ENCODE assay signal across 8 cellular contexts in genomic region chrX:153793291-153793690, GRCh38. TPM values are rescaled to one million over a fixed set of nuclear protein-coding genes. Genes with fewer than 3 reads are reported as not detected.
DNase-seq lines count a peak whose midpoint lies in the region; ATAC-seq, FAIRE-seq and TF ChIP-seq lines count a peak whose summit lies in the region.

No MANE protein-coding gene starts in this region.

- 4 to 46% (median 26%) methylated on average over 7 of the region's 7 CpGs for WGBS in heart left ventricle, 4 donors
- WGBS in right lobe of liver (ENCODE audit: insufficient coverage, low coverage, low lambda C conversion rate, missing lambda C conversion rate), result 6% methylated on average over 3 of the region's 7 CpGs

- peak overlapping the region; percentile 98 for H3K9ac ChIP-seq in astrocyte (ENCODE audit: low read length)

- no peaks in the 10 kb centered on the region for H3K27me3 Mint-ChIP-seq in astrocyte (ENCODE audit: low read depth, unreplicated experiment)

- H3K36me3 Mint-ChIP-seq in astrocyte (ENCODE audit: low read depth, unreplicated experiment), result no peaks in the 10 kb centered on the region

- no peaks in the 10 kb centered on the region for H3K9me3 Mint-ChIP-seq in astrocyte (ENCODE audit: unreplicated experiment)

- H3K27me3 ChIP-seq in heart left ventricle (peaks cover 0 to 4% (median 0%) of the 10 kb centered on the region in 9 donors), astrocyte (ENCODE audit: insufficient read depth, low read length) (no peaks in the 10 kb centered on the region), right lobe of liver (no peaks in the 10 kb centered on the region), uterus (no peaks in the 10 kb centered on the region)

- H4K20me1 ChIP-seq in astrocyte (ENCODE audit: insufficient read depth, low read length), result peaks cover 28% of the 10 kb centered on the region

- DNase-seq in heart left ventricle, result no peak
- DNase-seq in cardiac septum (ENCODE audit: low spot score), result no peak
- DNase-seq in astrocyte (ENCODE audit: low read depth), result no peak
- DNase-seq in right lobe of liver, result no peak
- DNase-seq in uterus, result no peak
- DNase-seq in NCI-H2171 (lab: John Stamatoyannopoulos, UW), result no peak
- DNase-seq in AG08396 (ENCODE audit: low spot score), result no peak

- peaks cover 69% of the 10 kb centered on the region for H3K79me2 ChIP-seq in astrocyte (ENCODE audit: insufficient read depth, low read length)

- peak overlapping the region; percentile 91 for H3K4me3 Mint-ChIP-seq in astrocyte (ENCODE audit: unreplicated experiment)

- peaks cover 5% of the 10 kb centered on the region for H3K4me1 Mint-ChIP-seq in astrocyte (ENCODE audit: low read depth, unreplicated experiment)

- H3K4me2 ChIP-seq in astrocyte (ENCODE audit: low read length), result peak overlapping the region; percentile 94

- H3K27ac ChIP-seq in heart left ventricle (peak overlapping the region; percentile 86 to 99 (median 96)), astrocyte (ENCODE audit: low read depth, low read length) (peak overlapping the region; percentile 97), right lobe of liver (peak overlapping the region; percentile 69 to 92 (median 89)), uterus (peak overlapping the region; percentile 89 to 95)

- H3K9me3 ChIP-seq in heart left ventricle (peaks cover 0 to 36% (median 0%) of the 10 kb centered on the region in 12 donors), astrocyte (ENCODE audit: insufficient read depth, low read depth, low read length) (no peaks in the 10 kb centered on the region), right lobe of liver (no peaks in the 10 kb centered on the region), uterus (no peaks in the 10 kb centered on the region)

- peak overlapping the region; percentile 53 for H3K27ac Mint-ChIP-seq in astrocyte (ENCODE audit: unreplicated experiment)

- ATAC-seq in heart left ventricle (peak in 1 of 4 donors; percentile 6), right lobe of liver (peak in 3 of 4 donors; percentile 3 to 28 (median 9)), GM18870 (IDR thresholded peaks at IDR 0.05; ENCODE audit: unreplicated experiment) (no peak)

- FAIRE-seq in astrocyte (lab: Jason Lieb, UNC), result peak; percentile 65

- TF ChIP-seq CTCF in heart left ventricle (IDR thresholded peaks at IDR 0.05) (no peak), astrocyte (IDR thresholded peaks at IDR 0.05; ENCODE audit: insufficient read depth, low read depth, low read length) (no peak), right lobe of liver (IDR thresholded peaks at IDR 0.05) (no peak), uterus (IDR thresholded peaks at IDR 0.05) (no peak)

- no peak overlapping the region for H2AFZ ChIP-seq in astrocyte (ENCODE audit: low read depth, low read length)

- H3K4me3 ChIP-seq in heart left ventricle, result peak overlapping the region; percentile 46 to 91 (median 74)
- peak overlapping the region; percentile 82 for H3K4me3 ChIP-seq in astrocyte (ENCODE audit: insufficient read depth, low read depth, low read length)
- peak overlapping the region; percentile 62 to 78 (median 62) for H3K4me3 ChIP-seq in right lobe of liver
- H3K4me3 ChIP-seq in uterus, result peak overlapping the region; percentile 57 to 74

- no peak for TF ChIP-seq POLR2A in heart left ventricle (IDR thresholded peaks at IDR 0.05)
- TF ChIP-seq POLR2A in right lobe of liver (IDR thresholded peaks at IDR 0.05), result peak; percentile 28
- no peak for TF ChIP-seq POLR2A in uterus (IDR thresholded peaks at IDR 0.05)

- peaks cover 0 to 37% (median 20%) of the 10 kb centered on the region in 12 donors for H3K4me1 ChIP-seq in heart left ventricle
- peaks cover 16% of the 10 kb centered on the region for H3K4me1 ChIP-seq in astrocyte (ENCODE audit: insufficient read depth, low read length)
- no peaks in the 10 kb centered on the region for H3K4me1 ChIP-seq in right lobe of liver
- H3K4me1 ChIP-seq in uterus, result peaks cover 0 to 9% of the 10 kb centered on the region in 2 donors

- H3K36me3 ChIP-seq in heart left ventricle (peaks cover 0 to 32% (median 21%) of the 10 kb centered on the region in 9 donors), astrocyte (ENCODE audit: insufficient read depth, low read length) (no peaks in the 10 kb centered on the region), right lobe of liver (no peaks in the 10 kb centered on the region), uterus (no peaks in the 10 kb centered on the region)

- intact Hi-C loops in heart left ventricle (cut with DNase I), result loop anchor here in 3 of 10 donors (5.0 to 10.0 kb wide), 2 partner anchors 132 to 134 kb away; partner anchors contain the start of gene ARHGAP4 (in 3 of the 3)
- intact Hi-C loops in cardiac septum (cut with DNase I), result no loop called here
- intact Hi-C loops in right lobe of liver (cut with DNase I), result no loop called here
- intact Hi-C loops in uterus (cut with DNase I; ENCODE audit: low total_unique reads), result no loop called here

RNA-seq across cellular contexts. Expression of gene IDH3G, which starts 0.9 kb away (rescaled TPM):
- total RNA-seq in heart left ventricle, result 100 to 1,000 TPM in 2 of 9 donors, 10 to 100 TPM in 7; 58.1 to 162 (median 71.2) TPM
- 10 to 100 TPM; 76.5 to 78.6 TPM for polyA plus RNA-seq in heart left ventricle
- 68.5 TPM for total RNA-seq in cardiac septum
- 40.0 and 41.9 TPM in 2 replicates for total RNA-seq in astrocyte
- 10 to 100 TPM; 19.4 to 70.1 (median 27.4) TPM for total RNA-seq in right lobe of liver
- total RNA-seq in uterus, result 10 to 100 TPM; 48.4 to 88.5 (median 67.2) TPM

RNA-seq across cellular contexts. Expression of gene SSR4, which starts 1.2 kb away (rescaled TPM):
- 100 to 1,000 TPM; 119 to 225 (median 135) TPM for total RNA-seq in heart left ventricle
- polyA plus RNA-seq in heart left ventricle, result 100 to 1,000 TPM; 306 to 307 TPM
- total RNA-seq in cardiac septum, result 140 TPM
- total RNA-seq in astrocyte, result 252 and 299 TPM in 2 replicates
- total RNA-seq in right lobe of liver, result 100 to 1,000 TPM; 150 to 221 (median 205) TPM
- 100 to 1,000 TPM in 2 of 4 donors, 10 to 100 TPM in 2; 26.9 to 633 (median 103) TPM for total RNA-seq in uterus

RNA-seq across cellular contexts. Expression of gene SRPK3, which starts 12.4 kb away (rescaled TPM):
- total RNA-seq in heart left ventricle (10 to 100 TPM; 31.9 to 49.7 (median 38.9) TPM), cardiac septum (54.7 TPM), astrocyte (not detected in 2 replicates), right lobe of liver (not detected), uterus (10 to 100 TPM in 1 of 4 donors, 1 to 10 TPM in 2, under 1 TPM in 1; 0.76 to 13.8 (median 5.5) TPM)
- 10 to 100 TPM in 1 of 2 donors, 1 to 10 TPM in 1; 8.8 to 39.8 TPM for polyA plus RNA-seq in heart left ventricle

RNA-seq across cellular contexts. Expression of gene PLXNB3, which starts 29.2 kb away (rescaled TPM):
- total RNA-seq in heart left ventricle (1 to 10 TPM; 1.6 to 8.6 (median 3.5) TPM), cardiac septum (7.6 TPM), astrocyte (5.3 and 5.4 TPM in 2 replicates), right lobe of liver (1 to 10 TPM in 3 of 6 experiments, under 1 TPM in 3; 0.55 to 1.7 (median 0.94) TPM), uterus (10 to 100 TPM in 1 of 4 donors, 1 to 10 TPM in 3; 1.5 to 50.7 (median 5.1) TPM)
- polyA plus RNA-seq in heart left ventricle, result 1 to 10 TPM in 1 of 2 donors, under 1 TPM in 1; 0.51 to 2.8 TPM

RNA-seq across cellular contexts. Expression of gene PDZD4, which starts 37.1 kb away (rescaled TPM):
- 1 to 10 TPM; 1.7 to 4.0 (median 2.4) TPM for total RNA-seq in heart left ventricle
- 1 to 10 TPM; 1.7 to 2.4 TPM for polyA plus RNA-seq in heart left ventricle
- 4.1 TPM for total RNA-seq in cardiac septum
- total RNA-seq in astrocyte, result 9.9 and 13.1 TPM in 2 replicates
- 1 to 10 TPM in 5 of 6 experiments, under 1 TPM in 1; 0.61 to 2.3 (median 1.5) TPM for total RNA-seq in right lobe of liver
- 10 to 100 TPM in 3 of 4 donors, 1 to 10 TPM in 1; 2.6 to 21.3 (median 16.8) TPM for total RNA-seq in uterus
